17 cellular contexts compared by ENCODE assay signal in genomic region chr15:92608866-92609700, GRCh38.
"Had no signal": no experiment of that assay in that cellular context is flagged by ENCODE, and none has a peak within 500 bp of the region (broad histone marks: within the 10 kb centered on the region; RNA-seq: fewer than 3 reads in every experiment).

No MANE protein-coding gene starts in this region.

- H3K4me1 ChIP-seq: right atrium auricular region, tibial artery had no signal

- H3K4me2 ChIP-seq: smooth muscle cell had no signal

- H3K9me3 ChIP-seq: esophagus squamous epithelium, right atrium auricular region, suprapubic skin, tibial artery had no signal

- H3K27me3 ChIP-seq: esophagus squamous epithelium, right atrium auricular region, suprapubic skin, tibial artery had no signal

- H3K27ac ChIP-seq: epithelial cell of prostate, esophagus squamous epithelium, right atrium auricular region, suprapubic skin, tibial artery had no signal

- ATAC-seq: effector memory CD8-positive, alpha-beta T cell; left cardiac atrium; naive thymus-derived CD4-positive, alpha-beta T cell; stimulated activated effector memory CD8-positive, alpha-beta T cell treated with anti-CD3 and anti-CD28 coated beads, Interleukin-12 subunit alpha, Interleukin-12 subunit beta, amount 100 ng/mL, for 72 hours; stimulated activated naive CD8-positive, alpha-beta T cell treated with anti-CD3 and anti-CD28 coated beads, Interleukin-15, Interleukin-2, amounts not matched to agents 100 U/mL and 50 U/mL, for 24 hours had no signal

- DNase-seq: effector memory CD8-positive, alpha-beta T cell; esophagus squamous epithelium; foreskin fibroblast; immature natural killer cell; kidney; left cardiac atrium; mesendoderm; naive thymus-derived CD4-positive, alpha-beta T cell; stimulated activated CD4-positive, alpha-beta T cell treated with anti-CD3 and anti-CD28 coated beads, Interleukin-4, amount 100 ng/mL, for 1 hour; stimulated activated CD8-positive, alpha-beta memory T cell treated with anti-CD3 and anti-CD28 coated beads, Interleukin-4, amount 100 ng/mL, for 48 hours; stimulated activated naive CD8-positive, alpha-beta T cell treated with anti-CD3 and anti-CD28 coated beads, Interleukin-15, Interleukin-2, amounts not matched to agents 100 U/mL and 50 U/mL, for 24 hours had no signal

- FAIRE-seq: kidney had no signal

- H3K36me3 ChIP-seq: esophagus squamous epithelium, right atrium auricular region, suprapubic skin, tibial artery had no signal

- H3K4me3 ChIP-seq: esophagus squamous epithelium, right atrium auricular region, smooth muscle cell, suprapubic skin, tibial artery had no signal
